Comparison of ENCODE assay signal across 23 cellular contexts in genomic region chr9:81591791-81592190, GRCh38.
"Had no signal": no experiment of that assay in that cellular context is flagged by ENCODE, and none has a peak within 500 bp of the region (broad histone marks: within the 10 kb centered on the region; RNA-seq: fewer than 3 reads in every experiment).

No MANE protein-coding gene starts in this region.

- H3K9me3 ChIP-seq: body of pancreas, tibial nerve, vagina had no signal

- ATAC-seq: activated CD8-positive, alpha-beta memory T cell treated with anti-CD3 and anti-CD28 coated beads, Interleukin-2, amount 10 ng/mL, durations not matched to agents 7 days and 5 days; activated T-helper 17 cell treated with anti-CD3 and anti-CD28 coated beads, Interleukin-2, amount 50 U/mL, for 72 hours; body of pancreas; effector memory CD8-positive, alpha-beta T cell; foreskin keratinocyte; left ventricle myocardium superior; T-cell had no signal

- H3K27me3 ChIP-seq: body of pancreas, foreskin keratinocyte, tibial nerve, vagina had no signal

- H3K4me1 ChIP-seq: foreskin keratinocyte, vagina had no signal

- H3K4me3 Mint-ChIP-seq: activated B cell treated with CpG ODN at 0.5 μM for 24 hours; activated CD4-positive, alpha-beta memory T cell treated with anti-CD3 and anti-CD28 coated beads for 36 hours; activated CD8-positive, alpha-beta memory T cell treated with anti-CD3 and anti-CD28 coated beads, Interleukin-2, amount 10 ng/mL, durations not matched to agents 7 days and 5 days; activated naive CD8-positive, alpha-beta T cell treated with anti-CD3 and anti-CD28 coated beads for 36 hours; activated T-helper 17 cell treated with anti-CD3 and anti-CD28 coated beads, Interleukin-2, amount 50 U/mL, for 72 hours; effector memory CD8-positive, alpha-beta T cell; nephron progenitor cell; stimulated activated naive CD8-positive, alpha-beta T cell treated with anti-CD3 and anti-CD28 coated beads, Interleukin-15, Interleukin-2, amounts not matched to agents 100 ng/mL and 50 ng/mL, for 24 hours; T-cell had no signal

- H3K4me1 Mint-ChIP-seq: activated CD8-positive, alpha-beta memory T cell treated with anti-CD3 and anti-CD28 coated beads, Interleukin-2, amount 10 ng/mL, durations not matched to agents 7 days and 5 days; activated naive CD8-positive, alpha-beta T cell treated with anti-CD3 and anti-CD28 coated beads for 36 hours; activated T-helper 17 cell treated with anti-CD3 and anti-CD28 coated beads, Interleukin-2, amount 50 U/mL, for 72 hours had no signal

- H3K27me3 Mint-ChIP-seq: activated B cell treated with CpG ODN at 0.5 μM for 24 hours; activated CD4-positive, alpha-beta memory T cell treated with anti-CD3 and anti-CD28 coated beads for 36 hours; activated CD8-positive, alpha-beta memory T cell treated with anti-CD3 and anti-CD28 coated beads, Interleukin-2, amount 10 ng/mL, durations not matched to agents 7 days and 5 days; activated T-helper 17 cell treated with anti-CD3 and anti-CD28 coated beads, Interleukin-2, amount 50 U/mL, for 72 hours; effector memory CD8-positive, alpha-beta T cell had no signal

- H3K27ac ChIP-seq: body of pancreas, foreskin keratinocyte, vagina had no signal

- DNase-seq: activated B cell treated with CpG ODN at 0.5 μM for 24 hours; activated CD4-positive, alpha-beta memory T cell treated with anti-CD3 and anti-CD28 coated beads for 36 hours; activated CD4-positive, alpha-beta T cell treated with anti-CD3 and anti-CD28 coated beads for 4 hours; activated CD8-positive, alpha-beta memory T cell treated with anti-CD3 and anti-CD28 coated beads, Interleukin-2, amount 10 ng/mL, durations not matched to agents 7 days and 5 days; activated naive CD4-positive, alpha-beta T cell; activated naive CD8-positive, alpha-beta T cell treated with anti-CD3 and anti-CD28 coated beads for 36 hours; amygdala; body of pancreas; effector memory CD8-positive, alpha-beta T cell; foreskin keratinocyte; kidney glomerular epithelial cell; left ventricle myocardium superior; nephron progenitor cell; occipital lobe; posterior cingulate gyrus; retina; stimulated activated CD4-positive, alpha-beta T cell treated with anti-CD3 and anti-CD28 coated beads, Interleukin-2, amount 100 ng/mL, for 48 hours; T-cell had no signal

- H3K9me3 Mint-ChIP-seq: activated CD4-positive, alpha-beta memory T cell treated with anti-CD3 and anti-CD28 coated beads for 36 hours; activated naive CD8-positive, alpha-beta T cell treated with anti-CD3 and anti-CD28 coated beads for 36 hours; stimulated activated naive CD8-positive, alpha-beta T cell treated with anti-CD3 and anti-CD28 coated beads, Interleukin-15, Interleukin-2, amounts not matched to agents 100 ng/mL and 50 ng/mL, for 24 hours; T-cell had no signal

- H3K27ac Mint-ChIP-seq: activated B cell treated with CpG ODN at 0.5 μM for 24 hours; activated CD4-positive, alpha-beta memory T cell treated with anti-CD3 and anti-CD28 coated beads for 36 hours; activated CD8-positive, alpha-beta memory T cell treated with anti-CD3 and anti-CD28 coated beads, Interleukin-2, amount 10 ng/mL, durations not matched to agents 7 days and 5 days; activated naive CD8-positive, alpha-beta T cell treated with anti-CD3 and anti-CD28 coated beads for 36 hours; activated T-helper 17 cell treated with anti-CD3 and anti-CD28 coated beads, Interleukin-2, amount 50 U/mL, for 72 hours; effector memory CD8-positive, alpha-beta T cell; stimulated activated naive CD8-positive, alpha-beta T cell treated with anti-CD3 and anti-CD28 coated beads, Interleukin-15, Interleukin-2, amounts not matched to agents 100 ng/mL and 50 ng/mL, for 24 hours; T-cell had no signal

- H3K36me3 Mint-ChIP-seq: activated CD4-positive, alpha-beta memory T cell treated with anti-CD3 and anti-CD28 coated beads for 36 hours; activated CD8-positive, alpha-beta memory T cell treated with anti-CD3 and anti-CD28 coated beads, Interleukin-2, amount 10 ng/mL, durations not matched to agents 7 days and 5 days; activated naive CD8-positive, alpha-beta T cell treated with anti-CD3 and anti-CD28 coated beads for 36 hours; T-cell had no signal

- H3K4me3 ChIP-seq: body of pancreas, skin epidermis, tibial nerve, vagina had no signal
